In the genomic region with DNA sequence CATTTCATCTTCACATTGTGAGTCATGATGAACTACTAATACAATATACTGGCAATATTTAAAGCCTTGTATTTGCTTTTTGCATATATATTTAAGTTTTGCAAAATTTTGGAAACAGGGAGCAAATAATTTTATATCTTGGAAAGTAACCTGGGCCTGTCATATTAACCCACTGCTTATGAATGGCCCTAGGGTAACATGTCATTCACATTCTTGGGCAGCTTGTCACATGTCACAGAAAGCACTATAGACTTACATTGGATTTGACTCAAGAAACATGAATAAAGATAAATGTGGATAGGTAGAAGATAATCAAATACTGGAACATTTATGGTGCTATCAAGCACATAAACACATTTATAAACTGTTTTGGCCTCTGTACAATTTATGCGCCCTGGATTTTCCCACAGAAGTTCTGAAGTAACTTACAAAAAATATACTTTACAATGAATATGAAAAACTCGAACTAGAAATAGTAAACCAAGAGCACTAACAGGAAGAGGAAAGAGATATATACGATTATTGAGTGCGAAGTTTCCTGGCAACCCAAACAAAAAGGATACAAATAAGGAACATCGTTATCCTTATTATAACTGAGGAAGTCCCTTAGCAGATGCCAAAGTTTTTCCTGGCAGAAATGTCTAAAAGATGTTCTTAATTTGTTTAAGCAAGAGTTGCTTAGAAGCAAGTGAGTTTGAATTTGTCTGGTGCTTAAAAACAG, we compare ENCODE assay signal across 31 cellular contexts.
A peak's percentile ranks its signal among the peaks of the same experiment; 100 is the strongest.
DNase-seq lines count a peak whose midpoint lies in the region; ATAC-seq, FAIRE-seq and TF ChIP-seq lines count a peak whose summit lies in the region.
"Had no signal": no experiment of that assay in that cellular context is flagged by ENCODE, and none has a peak within 500 bp of the region (broad histone marks: within the 10 kb centered on the region; RNA-seq: fewer than 3 reads in every experiment).

No MANE protein-coding gene starts in this region.

- no peak overlapping the region for H3K27ac Mint-ChIP-seq in neural progenitor cell
- H3K27ac Mint-ChIP-seq: activated CD4-positive, alpha-beta memory T cell treated with anti-CD3 and anti-CD28 coated beads for 36 hours; activated T-helper 17 cell treated with anti-CD3 and anti-CD28 coated beads, Interleukin-2, amount 50 U/mL, for 72 hours; endodermal cell; H9; stimulated activated naive B cell treated with anti-CD40 and anti-IgM and Interleukin-4, amounts not matched to agents 10 μg/mL and 1 μg/mL and 100 μg/mL, for 72 hours; T-helper 17 cell had no signal

- peaks cover 75% of the 10 kb centered on the region for H3K79me2 ChIP-seq in GM23248 (ENCODE audit: insufficient read depth)
- H3K79me2 ChIP-seq in endothelial cell of umbilical vein (ENCODE audit: control insufficient read depth, insufficient read depth, low read length): no peaks in the 10 kb centered on the region
- no peaks in the 10 kb centered on the region for H3K79me2 ChIP-seq in neural progenitor cell (ENCODE audit: low read depth)
- H3K79me2 ChIP-seq: parathyroid adenoma had no signal

- ATAC-seq in upper lobe of right lung: no peak
- ATAC-seq: activated T-helper 17 cell treated with anti-CD3 and anti-CD28 coated beads, Interleukin-2, amount 50 U/mL, for 72 hours; stimulated activated naive B cell treated with anti-CD40 and anti-IgM and Interleukin-4, amounts not matched to agents 10 μg/mL and 1 μg/mL and 100 μg/mL, for 72 hours; T-helper 17 cell had no signal

- CTCF ChIA-PET in A673 (lab: Charles Lee) (no interaction called here), endothelial cell of umbilical vein (lab: Charles Lee) (interaction anchor here (1.2 to 1.5 kb wide), 5 partner anchors 9 to 621 kb away, joined by 3 to 6 read pairs (median 3); no protein-coding TSS in a partner anchor)

- H3K4me2 ChIP-seq in GM23248 (ENCODE audit: unreplicated experiment): no peak overlapping the region
- peak overlapping the region; percentile 58 for H3K4me2 ChIP-seq in endothelial cell of umbilical vein (ENCODE audit: insufficient read depth, low read length)
- no peak overlapping the region for H3K4me2 ChIP-seq in neural progenitor cell
- H3K4me2 ChIP-seq: BLaER1 had no signal

- no peak for TF ChIP-seq POLR2A in endothelial cell of umbilical vein (IDR thresholded peaks at IDR 0.05; ENCODE audit: low read depth, low read length)

- no peak for TF ChIP-seq CTCF in A673 (conservative IDR thresholded peaks at IDR 0.05; ENCODE audit: low read depth, low read length)
- TF ChIP-seq CTCF in endothelial cell of umbilical vein (IDR thresholded peaks at IDR 0.05; ENCODE audit: extremely low read depth in 1 of 2, insufficient read depth in 1 of 2, low read depth in 1 of 2, low read length in 2 of 2): no peak
- no peak for TF ChIP-seq CTCF in upper lobe of right lung (IDR thresholded peaks at IDR 0.05)
- no peak for TF ChIP-seq CTCF in neural progenitor cell (IDR thresholded peaks at IDR 0.05)

- no peak overlapping the region for H3K4me3 Mint-ChIP-seq in neural progenitor cell
- H3K4me3 Mint-ChIP-seq: activated CD4-positive, alpha-beta memory T cell treated with anti-CD3 and anti-CD28 coated beads for 36 hours; activated T-helper 17 cell treated with anti-CD3 and anti-CD28 coated beads, Interleukin-2, amount 50 U/mL, for 72 hours; endodermal cell; H9; neural crest cell; stimulated activated naive B cell treated with anti-CD40 and anti-IgM and Interleukin-4, amounts not matched to agents 10 μg/mL and 1 μg/mL and 100 μg/mL, for 72 hours; T-helper 17 cell had no signal

- no peaks in the 10 kb centered on the region for H3F3A ChIP-seq in GM23248 (ENCODE audit: insufficient read depth)
- H3F3A ChIP-seq in neural progenitor cell (ENCODE audit: low read depth): no peaks in the 10 kb centered on the region

- no peak overlapping the region for H3K27ac ChIP-seq in A673 (ENCODE audit: low read depth, low read length, poor library complexity, severe bottlenecking)
- H3K27ac ChIP-seq in GM23248: no peak overlapping the region
- peak overlapping the region; percentile 40 for H3K27ac ChIP-seq in endothelial cell of umbilical vein (ENCODE audit: insufficient read depth, low read depth, low read length)
- H3K27ac ChIP-seq in upper lobe of right lung: no peak overlapping the region
- H3K27ac ChIP-seq in neural progenitor cell: no peak overlapping the region
- H3K27ac ChIP-seq: BLaER1, parathyroid adenoma had no signal

- H3K27me3 ChIP-seq in A673 (replicated peaks; ENCODE audit: insufficient read depth, low read depth, low read length, poor library complexity) (no peaks in the 10 kb centered on the region), GM23248 (replicated peaks; ENCODE audit: insufficient read depth) (no peaks in the 10 kb centered on the region), endothelial cell of umbilical vein (ENCODE audit: control insufficient read depth in 2 of 2, insufficient read depth in 2 of 2, low read length in 2 of 2) (no peaks in the 10 kb centered on the region), upper lobe of right lung (no peaks in the 10 kb centered on the region), neural progenitor cell (no peaks in the 10 kb centered on the region)
- H3K27me3 ChIP-seq: BLaER1, heart left ventricle, MG63 had no signal

- no peaks in the 10 kb centered on the region for H3K9me1 ChIP-seq in endothelial cell of umbilical vein (replicated peaks; ENCODE audit: control insufficient read depth, extremely low read depth, insufficient read depth, low read length)

- WGBS in GM23248 (ENCODE audit: low coverage in 1 of 2, low lambda C conversion rate in 2 of 2, missing lambda C conversion rate in 2 of 2), 2 experiments: 39 to 40% methylated on average over 5 of the region's 5 CpGs

- in situ Hi-C loops in GM23248 (cut with MboI): no loop called here

- no peak for FAIRE-seq in endothelial cell of umbilical vein (lab: Jason Lieb, UNC)
- FAIRE-seq: bronchial epithelial cell, RCC 7860 had no signal

- H3K36me3 ChIP-seq in A673 (ENCODE audit: insufficient read depth, low read length, poor library complexity, severe bottlenecking) (no peaks in the 10 kb centered on the region), GM23248 (ENCODE audit: low read depth) (no peaks in the 10 kb centered on the region), endothelial cell of umbilical vein (ENCODE audit: control insufficient read depth in 2 of 2, extremely low read depth in 1 of 2, insufficient read depth in 2 of 2, low read length in 2 of 2) (no peaks in the 10 kb centered on the region), upper lobe of right lung (no peaks in the 10 kb centered on the region), neural progenitor cell (no peaks in the 10 kb centered on the region)
- H3K36me3 ChIP-seq: BLaER1, heart left ventricle, MG63 had no signal

- no peak overlapping the region for H3K9ac ChIP-seq in GM23248
- no peak overlapping the region for H3K9ac ChIP-seq in endothelial cell of umbilical vein (replicated peaks; ENCODE audit: extremely low read depth, insufficient read depth, low read length)
- H3K9ac ChIP-seq in neural progenitor cell: no peak overlapping the region
- H3K9ac ChIP-seq: BLaER1, parathyroid adenoma had no signal

- peaks cover 15% of the 10 kb centered on the region for H3K4me1 ChIP-seq in A673 (ENCODE audit: insufficient read depth, low read length, poor library complexity, severe bottlenecking)
- peaks cover 11% of the 10 kb centered on the region for H3K4me1 ChIP-seq in GM23248 (ENCODE audit: insufficient read depth)
- H3K4me1 ChIP-seq in endothelial cell of umbilical vein (ENCODE audit: control insufficient read depth, extremely low read depth, insufficient read depth, low read length): peaks cover 26% of the 10 kb centered on the region
- H3K4me1 ChIP-seq in upper lobe of right lung: peaks cover 22% of the 10 kb centered on the region
- H3K4me1 ChIP-seq in neural progenitor cell: peaks cover 3% of the 10 kb centered on the region
- H3K4me1 ChIP-seq: BLaER1, parathyroid adenoma had no signal

- dilution Hi-C loops in endothelial cell of umbilical vein (cut with MboI; ENCODE audit: extremely low pct_ligation_motif_present, low sequenced_read_pairs): no loop called here

- H3K9me2 ChIP-seq in GM23248 (ENCODE audit: insufficient read depth): no peaks in the 10 kb centered on the region

- intact Hi-C loops in A673 (cut with micrococcal nuclease; ENCODE audit: unreplicated experiment) (no loop called here), endothelial cell of umbilical vein (cut with micrococcal nuclease) (loop anchor here (1.0 to 2.0 kb wide), 2 partner anchors 157 to 219 kb away; no protein-coding TSS in a partner anchor), upper lobe of right lung (cut with DNase I) (no loop called here)

- H3K9me3 Mint-ChIP-seq in neural progenitor cell: no peaks in the 10 kb centered on the region
- H3K9me3 Mint-ChIP-seq: activated CD4-positive, alpha-beta memory T cell treated with anti-CD3 and anti-CD28 coated beads for 36 hours; activated T-helper 17 cell treated with anti-CD3 and anti-CD28 coated beads, Interleukin-2, amount 50 U/mL, for 72 hours; endodermal cell; H9; neural crest cell; stimulated activated naive B cell treated with anti-CD40 and anti-IgM and Interleukin-4, amounts not matched to agents 10 μg/mL and 1 μg/mL and 100 μg/mL, for 72 hours had no signal

- no peak overlapping the region for H3K4me3 ChIP-seq in A673 (ENCODE audit: low read depth, low read length, poor library complexity, severe bottlenecking)
- H3K4me3 ChIP-seq in GM23248: no peak overlapping the region
- H3K4me3 ChIP-seq in endothelial cell of umbilical vein (replicated peaks in 1 of 3; ENCODE audit: insufficient read depth in 1 of 3, low read depth in 1 of 3, low read length in 3 of 3): no peak overlapping the region
- H3K4me3 ChIP-seq in upper lobe of right lung: no peak overlapping the region
- H3K4me3 ChIP-seq in neural progenitor cell: no peak overlapping the region
- H3K4me3 ChIP-seq: BLaER1, heart left ventricle, MG63 had no signal

- H4K20me1 ChIP-seq in GM23248 (ENCODE audit: insufficient read depth) (no peaks in the 10 kb centered on the region), endothelial cell of umbilical vein (replicated peaks; ENCODE audit: control insufficient read depth, extremely low read depth, insufficient read depth, low read length) (no peaks in the 10 kb centered on the region), neural progenitor cell (ENCODE audit: low read depth) (no peaks in the 10 kb centered on the region)
- H4K20me1 ChIP-seq: BLaER1 had no signal

- POLR2A ChIA-PET in A673 (lab: Charles Lee; ENCODE audit: low non-redundant PET) (no interaction called here), endothelial cell of umbilical vein (lab: Charles Lee) (interaction anchor here (0.6 kb wide), 1 partner anchor 258 kb away, joined by 3 read pairs; no protein-coding TSS in a partner anchor)

- no peaks in the 10 kb centered on the region for H3K27me3 Mint-ChIP-seq in neural progenitor cell (ENCODE audit: insufficient read depth, low read depth)
- H3K27me3 Mint-ChIP-seq: activated CD4-positive, alpha-beta memory T cell treated with anti-CD3 and anti-CD28 coated beads for 36 hours; activated T-helper 17 cell treated with anti-CD3 and anti-CD28 coated beads, Interleukin-2, amount 50 U/mL, for 72 hours; stimulated activated naive B cell treated with anti-CD40 and anti-IgM and Interleukin-4, amounts not matched to agents 10 μg/mL and 1 μg/mL and 100 μg/mL, for 72 hours; T-helper 17 cell had no signal

- peak; percentile 19 for DNase-seq in A673 (ENCODE audit: low spot score)
- DNase-seq in GM23248: peak; percentile 26
- peak; percentile 77 for DNase-seq in endothelial cell of umbilical vein (ENCODE audit: low read depth, low spot score)
- peak; percentile 14 for DNase-seq in left kidney (ENCODE audit: low read depth, low spot score)
- DNase-seq in upper lobe of right lung: no peak
- no peak for DNase-seq in neural progenitor cell (ENCODE audit: low spot score)
- DNase-seq in OCI-M1 (lab: John Stamatoyannopoulos, UW): no peak
- DNase-seq: activated CD4-positive, alpha-beta memory T cell treated with anti-CD3 and anti-CD28 coated beads for 36 hours; activated CD4-positive, CD25-positive, alpha-beta regulatory T cell treated with anti-CD3 and anti-CD28 coated beads, Interleukin-2, amount 50 U/mL, for 72 hours; activated CD8-positive, alpha-beta memory T cell treated with anti-CD3 and anti-CD28 coated beads, Interleukin-2, amount 50 U/mL, for 4 hours; activated naive CD4-positive, alpha-beta T cell treated with anti-CD3 and anti-CD28 coated beads, Interleukin-2, amount 50 U/mL, for 16 hours; amygdala; cortex of kidney; DMS153; endodermal cell; H9; heart left ventricle; kidney glomerular epithelial cell; MG63; NCI-H1417; NCI-H2029 treated with DMSO at 0.1 percent for 48 hours; NCI-H2227 treated with DMSO at 0.1 percent for 48 hours; NCI-H69; stimulated activated naive B cell treated with anti-CD40 and anti-IgM and Interleukin-4, amounts not matched to agents 10 μg/mL and 1 μg/mL and 100 μg/mL, for 72 hours; T-helper 17 cell had no signal

- BruUV-seq in A673 (replicated peaks; lab: Mats Ljungman, UMichigan) (no TSS peak), endothelial cell of umbilical vein (replicated peaks; lab: Mats Ljungman, UMichigan) (no TSS peak)

- H3K4me1 Mint-ChIP-seq in neural progenitor cell: peaks cover 5% of the 10 kb centered on the region
- H3K4me1 Mint-ChIP-seq: activated T-helper 17 cell treated with anti-CD3 and anti-CD28 coated beads, Interleukin-2, amount 50 U/mL, for 72 hours; stimulated activated naive B cell treated with anti-CD40 and anti-IgM and Interleukin-4, amounts not matched to agents 10 μg/mL and 1 μg/mL and 100 μg/mL, for 72 hours; T-helper 17 cell had no signal

- no peaks in the 10 kb centered on the region for H3K36me3 Mint-ChIP-seq in neural progenitor cell
- H3K36me3 Mint-ChIP-seq: activated CD4-positive, alpha-beta memory T cell treated with anti-CD3 and anti-CD28 coated beads for 36 hours; stimulated activated naive B cell treated with anti-CD40 and anti-IgM and Interleukin-4, amounts not matched to agents 10 μg/mL and 1 μg/mL and 100 μg/mL, for 72 hours had no signal

- H2AFZ ChIP-seq in GM23248 (no peak overlapping the region), endothelial cell of umbilical vein (ENCODE audit: low read depth, low read length) (no peak overlapping the region), neural progenitor cell (replicated peaks) (no peak overlapping the region)
- H2AFZ ChIP-seq: parathyroid adenoma had no signal

- H3K9me3 ChIP-seq in A673 (ENCODE audit: low read depth, low read length, poor library complexity, severe bottlenecking) (no peaks in the 10 kb centered on the region), GM23248 (ENCODE audit: low read depth) (no peaks in the 10 kb centered on the region), endothelial cell of umbilical vein (replicated peaks; ENCODE audit: control insufficient read depth, insufficient read depth, low read length) (no peaks in the 10 kb centered on the region), upper lobe of right lung (no peaks in the 10 kb centered on the region), neural progenitor cell (ENCODE audit: low read depth) (no peaks in the 10 kb centered on the region)
- H3K9me3 ChIP-seq: BLaER1, heart left ventricle, MG63 had no signal

Comparison
In these comparisons a context has a peak if more than half of its experiments do, and no peak if none do; other contexts are left out.
1. DNase-seq: peak in A673 (single experiment), GM23248 (single experiment), endothelial cell of umbilical vein (single experiment) and left kidney (single experiment); none in upper lobe of right lung (single experiment), neural progenitor cell (single experiment) and OCI-M1 (single experiment).